ENCODE assay signal across 1 cellular context in genomic region chr7:75915416-75916156, GRCh38.
TF ChIP-seq lines count a peak whose summit lies in the region.

No MANE protein-coding gene starts in this region.

TF ChIP-seq in K562, 482 proteins besides CTCF, POLR2A, EP300 and RAD21 (continued from another document and continues in another):
- no peak for TF ChIP-seq ZNF512 (tag; IDR thresholded peaks at IDR 0.05)
- no peak for TF ChIP-seq ZZZ3 (IDR thresholded peaks at IDR 0.05)
- TF ChIP-seq HDGF (IDR thresholded peaks at IDR 0.05), result no peak; the same call in 1 of the 2 replicates
- no peak for TF ChIP-seq MCM2 (IDR thresholded peaks at IDR 0.05; ENCODE audit: low read depth)
- TF ChIP-seq SRSF7 (optimal IDR thresholded peaks at IDR 0.05; ENCODE audit: low read depth, low read length), result no peak
- no peak for TF ChIP-seq RBM39 (optimal IDR thresholded peaks at IDR 0.05; ENCODE audit: low read depth, low read length)
- TF ChIP-seq CHAMP1 (IDR thresholded peaks at IDR 0.05), result no peak
- no peak for TF ChIP-seq ZC3H8 (IDR thresholded peaks at IDR 0.05)
- TF ChIP-seq, protein P1, sequence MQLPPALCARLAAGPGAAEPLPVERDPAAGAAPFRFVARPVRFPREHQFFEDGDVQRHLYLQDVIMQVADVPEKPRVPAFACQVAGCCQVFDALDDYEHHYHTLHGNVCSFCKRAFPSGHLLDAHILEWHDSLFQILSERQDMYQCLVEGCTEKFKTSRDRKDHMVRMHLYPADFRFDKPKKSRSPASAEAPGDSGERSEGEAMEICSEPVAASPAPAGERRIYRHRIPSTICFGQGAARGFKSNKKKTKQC (CRISPR knock-in tag; IDR thresholded peaks at IDR 0.05), result no peak
- no peak for TF ChIP-seq CBFA2T3 (IDR thresholded peaks at IDR 0.05)
- TF ChIP-seq ZNF592 (IDR thresholded peaks at IDR 0.05), result no peak
- TF ChIP-seq KLF13 (tag; IDR thresholded peaks at IDR 0.05; ENCODE audit: borderline replicate concordance, low read depth), result no peak
- TF ChIP-seq WHSC1 (IDR thresholded peaks at IDR 0.05; ENCODE audit: low read length), result no peak
- TF ChIP-seq HIVEP1 (CRISPR knock-in tag; IDR thresholded peaks at IDR 0.05), result no peak
- 0 out of 2 replicates have a peak, but pooled peaks have one; percentile 47 for TF ChIP-seq SREBF2 (CRISPR knock-in tag; IDR thresholded peaks at IDR 0.05)
- peak; percentile 60 for TF ChIP-seq PKNOX1 (IDR thresholded peaks at IDR 0.05)
- no peak for TF ChIP-seq ARNT (IDR thresholded peaks at IDR 0.05)
- no peak for TF ChIP-seq LARP7 (IDR thresholded peaks at IDR 0.05)
- no peak for TF ChIP-seq ASH1L (IDR thresholded peaks at IDR 0.05; ENCODE audit: borderline replicate concordance, low read depth, partially characterized antibody)
- TF ChIP-seq MAFG (tag; conservative IDR thresholded peaks at IDR 0.05), result no peak
- TF ChIP-seq MYNN (IDR thresholded peaks at IDR 0.05), result no peak
- TF ChIP-seq MYNN (CRISPR knock-in tag; IDR thresholded peaks at IDR 0.05), result no peak
- TF ChIP-seq NFE2L1 (tag; IDR thresholded peaks at IDR 0.05; ENCODE audit: borderline replicate concordance, low read depth), result no peak
- TF ChIP-seq CAMTA2 (CRISPR knock-in tag; conservative IDR thresholded peaks at IDR 0.05), result no peak
- TF ChIP-seq MCM5 (IDR thresholded peaks at IDR 0.05; ENCODE audit: low read depth), result no peak
- TF ChIP-seq HINFP (tag; conservative IDR thresholded peaks at IDR 0.05; ENCODE audit: low read depth), result no peak
- peak; percentile 9; the same call in 1 of the 2 replicates for TF ChIP-seq ZNF232 (CRISPR knock-in tag; IDR thresholded peaks at IDR 0.05)
- TF ChIP-seq CEBPG (CRISPR knock-in tag; IDR thresholded peaks at IDR 0.05), result 0 out of 2 replicates have a peak, but pooled peaks have one; percentile 19
- peak in 1 of 2 experiments; percentile 46; a peak in 1 of 4 replicates for TF ChIP-seq CEBPG (tag; conservative IDR thresholded peaks at IDR 0.05 in 1 of 2, IDR thresholded peaks at IDR 0.05 in 1 of 2)
- no peak for TF ChIP-seq POLR2B (IDR thresholded peaks at IDR 0.05; ENCODE audit: low read depth, partially characterized antibody)
- peak; percentile 65 for TF ChIP-seq CEBPB (tag; IDR thresholded peaks at IDR 0.05)
- no peak for TF ChIP-seq MTA1 (IDR thresholded peaks at IDR 0.05; ENCODE audit: borderline replicate concordance)
- no peak for TF ChIP-seq IRF9 (tag; IDR thresholded peaks at IDR 0.05)
- no peak for TF ChIP-seq ZNF24 (IDR thresholded peaks at IDR 0.05)
- no peak for TF ChIP-seq KAT8 (IDR thresholded peaks at IDR 0.05; ENCODE audit: low read depth)
- TF ChIP-seq DIDO1 (tag; IDR thresholded peaks at IDR 0.05; ENCODE audit: low read depth), result no peak
- no peak for TF ChIP-seq E2F6 (IDR thresholded peaks at IDR 0.05; ENCODE audit: borderline replicate concordance in 1 of 2, extremely low read depth in 1 of 2, insufficient read depth in 1 of 2, insufficient read length in 1 of 2, low read depth in 1 of 2, low read length in 1 of 2, poor library complexity in 1 of 2, severe bottlenecking in 1 of 2)
- 0 out of 4 replicates have a peak, but pooled peaks of 1 of the 2 experiments have one; percentile 6 for TF ChIP-seq HDAC1 (IDR thresholded peaks at IDR 0.05)
- 0 out of 2 replicates have a peak, but pooled peaks have one; percentile 59 for TF ChIP-seq BCOR (IDR thresholded peaks at IDR 0.05)
- TF ChIP-seq NFXL1 (CRISPR knock-in tag; IDR thresholded peaks at IDR 0.05), result no peak
- no peak for TF ChIP-seq ELF1 (tag; IDR thresholded peaks at IDR 0.05)
- no peak for TF ChIP-seq CREM (IDR thresholded peaks at IDR 0.05; ENCODE audit: low read depth)
- TF ChIP-seq XRCC4 (IDR thresholded peaks at IDR 0.05; ENCODE audit: extremely low read depth, insufficient read depth, insufficient read length), result no peak
- TF ChIP-seq, protein P2, sequence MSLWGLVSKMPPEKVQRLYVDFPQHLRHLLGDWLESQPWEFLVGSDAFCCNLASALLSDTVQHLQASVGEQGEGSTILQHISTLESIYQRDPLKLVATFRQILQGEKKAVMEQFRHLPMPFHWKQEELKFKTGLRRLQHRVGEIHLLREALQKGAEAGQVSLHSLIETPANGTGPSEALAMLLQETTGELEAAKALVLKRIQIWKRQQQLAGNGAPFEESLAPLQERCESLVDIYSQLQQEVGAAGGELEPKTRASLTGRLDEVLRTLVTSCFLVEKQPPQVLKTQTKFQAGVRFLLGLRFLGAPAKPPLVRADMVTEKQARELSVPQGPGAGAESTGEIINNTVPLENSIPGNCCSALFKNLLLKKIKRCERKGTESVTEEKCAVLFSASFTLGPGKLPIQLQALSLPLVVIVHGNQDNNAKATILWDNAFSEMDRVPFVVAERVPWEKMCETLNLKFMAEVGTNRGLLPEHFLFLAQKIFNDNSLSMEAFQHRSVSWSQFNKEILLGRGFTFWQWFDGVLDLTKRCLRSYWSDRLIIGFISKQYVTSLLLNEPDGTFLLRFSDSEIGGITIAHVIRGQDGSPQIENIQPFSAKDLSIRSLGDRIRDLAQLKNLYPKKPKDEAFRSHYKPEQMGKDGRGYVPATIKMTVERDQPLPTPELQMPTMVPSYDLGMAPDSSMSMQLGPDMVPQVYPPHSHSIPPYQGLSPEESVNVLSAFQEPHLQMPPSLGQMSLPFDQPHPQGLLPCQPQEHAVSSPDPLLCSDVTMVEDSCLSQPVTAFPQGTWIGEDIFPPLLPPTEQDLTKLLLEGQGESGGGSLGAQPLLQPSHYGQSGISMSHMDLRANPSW (CRISPR knock-in tag; IDR thresholded peaks at IDR 0.05), result no peak
- TF ChIP-seq ESRRA (IDR thresholded peaks at IDR 0.05; ENCODE audit: borderline replicate concordance, low read depth), result no peak
- TF ChIP-seq ZBTB49 (CRISPR knock-in tag; IDR thresholded peaks at IDR 0.05; ENCODE audit: borderline replicate concordance), result 0 out of 2 replicates have a peak, but pooled peaks have one; percentile 54
